Comparison of ENCODE assay signal across 11 cellular contexts in genomic region chr2:224875870-224876269, GRCh38.
DNase-seq lines count a peak whose midpoint lies in the region; ATAC-seq and TF ChIP-seq lines count a peak whose summit lies in the region.
"Had no signal": no experiment of that assay in that cellular context is flagged by ENCODE, and none has a peak within 500 bp of the region (broad histone marks: within the 10 kb centered on the region; RNA-seq: fewer than 3 reads in every experiment).

No MANE protein-coding gene starts in this region.

- no peak overlapping the region for H3K27ac ChIP-seq in upper lobe of right lung
- H3K27ac ChIP-seq: prostate gland, VCaP had no signal

- H3K36me3 ChIP-seq in upper lobe of right lung: no peaks in the 10 kb centered on the region
- H3K36me3 ChIP-seq: prostate gland had no signal

- H3K4me3 ChIP-seq in upper lobe of right lung: no peak overlapping the region
- H3K4me3 ChIP-seq: lung, prostate gland had no signal

- intact Hi-C loops in upper lobe of right lung (cut with DNase I): no loop called here

- H3K9me3 ChIP-seq in upper lobe of right lung: no peaks in the 10 kb centered on the region
- H3K9me3 ChIP-seq: prostate gland had no signal

- DNase-seq in left kidney (ENCODE audit: low read depth, low spot score) (peak; percentile 34), upper lobe of right lung (no peak), LoVo (ENCODE audit: low spot score) (no peak)

- ATAC-seq in GM18858 (IDR thresholded peaks at IDR 0.05; ENCODE audit: unreplicated experiment) (peak; percentile 73), GM21528 (IDR thresholded peaks at IDR 0.05; ENCODE audit: low FRiP score, unreplicated experiment) (peak; percentile 81), HG03354 (IDR thresholded peaks at IDR 0.05; ENCODE audit: poor library complexity, severe bottlenecking, unreplicated experiment) (peak; percentile 67), upper lobe of right lung (no peak), HG02678 (IDR thresholded peaks at IDR 0.05; ENCODE audit: unreplicated experiment) (no peak), HG03460 (IDR thresholded peaks at IDR 0.05; ENCODE audit: unreplicated experiment) (no peak)

- H3K27me3 ChIP-seq in upper lobe of right lung: no peaks in the 10 kb centered on the region

- no peak for TF ChIP-seq CTCF in upper lobe of right lung (IDR thresholded peaks at IDR 0.05)

- H3K4me1 ChIP-seq in upper lobe of right lung: no peaks in the 10 kb centered on the region
- H3K4me1 ChIP-seq: prostate gland had no signal

Comparison
In these comparisons a context has a peak if more than half of its experiments do, and no peak if none do; other contexts are left out.
1. ATAC-seq: peak in GM18858 (single experiment), GM21528 (single experiment) and HG03354 (single experiment); none in upper lobe of right lung (single experiment), HG02678 (single experiment) and HG03460 (single experiment).